Comparison of ENCODE assay signal across 8 cellular contexts in genomic region chr1:51570063-51570720, GRCh38. TPM values are rescaled to one million over a fixed set of nuclear protein-coding genes. Genes with fewer than 3 reads are reported as not detected.
DNase-seq lines count a peak whose midpoint lies in the region; ATAC-seq and TF ChIP-seq lines count a peak whose summit lies in the region.

No MANE protein-coding gene starts in this region.

- H3K4me1 ChIP-seq in RWPE2 (ENCODE audit: insufficient read depth, poor library complexity, severe bottlenecking) (peaks cover 37% of the 10 kb centered on the region), neutrophil (ENCODE audit: control insufficient read depth in 1 of 2, insufficient read depth in 1 of 2, low read depth in 1 of 2, low read length in 1 of 2) (peaks cover 21 to 22% of the 10 kb centered on the region in 2 experiments), sigmoid colon (peaks cover 0 to 18% (median 4%) of the 10 kb centered on the region in 4 donors), heart left ventricle (peaks cover 5 to 41% (median 19%) of the 10 kb centered on the region in 12 donors)

- H3K27ac ChIP-seq in RWPE2 (ENCODE audit: poor library complexity, severe bottlenecking) = peak overlapping the region; percentile 95
- H3K27ac ChIP-seq in neutrophil = peak overlapping the region; percentile 80
- no peak overlapping the region for H3K27ac ChIP-seq in sigmoid colon
- no peak overlapping the region for H3K27ac ChIP-seq in substantia nigra (ENCODE audit: low read depth, low read length, poor library complexity, severe bottlenecking)
- peak overlapping the region in 1 of 12 donors; percentile 53 for H3K27ac ChIP-seq in heart left ventricle

- H3K36me3 ChIP-seq in RWPE2 (ENCODE audit: low read depth) (no peaks in the 10 kb centered on the region), neutrophil (no peaks in the 10 kb centered on the region), sigmoid colon (no peaks in the 10 kb centered on the region), heart left ventricle (no peaks in the 10 kb centered on the region)

- DNase-seq in RWPE2 (ENCODE audit: low spot score) (no peak), sigmoid colon (no peak), substantia nigra (lab: John Stamatoyannopoulos, UW) (no peak), GM19238 (ENCODE audit: insufficient read length, low spot score) (no peak), heart left ventricle (no peak)

- intact Hi-C loops in sigmoid colon (cut with DNase I) (no loop called here), heart left ventricle (cut with DNase I) (no loop called here)

- no peaks in the 10 kb centered on the region for H3K9me3 ChIP-seq in RWPE2 (ENCODE audit: severe bottlenecking)
- no peaks in the 10 kb centered on the region for H3K9me3 ChIP-seq in neutrophil
- H3K9me3 ChIP-seq in sigmoid colon = no peaks in the 10 kb centered on the region
- no peaks in the 10 kb centered on the region for H3K9me3 ChIP-seq in heart left ventricle

- H3K27me3 ChIP-seq in RWPE2 (ENCODE audit: insufficient read depth, poor library complexity, severe bottlenecking) (no peaks in the 10 kb centered on the region), neutrophil (no peaks in the 10 kb centered on the region), sigmoid colon (no peaks in the 10 kb centered on the region), heart left ventricle (no peaks in the 10 kb centered on the region)

- ATAC-seq in GM18861 (IDR thresholded peaks at IDR 0.05; ENCODE audit: unreplicated experiment) = peak; percentile 33
- ATAC-seq in HG02938 (IDR thresholded peaks at IDR 0.05; ENCODE audit: unreplicated experiment) = peak; percentile 38
- peak; percentile 11; the same call in 2 of the 3 replicates for ATAC-seq in RWPE2 (ENCODE audit: low read depth)
- no peak for ATAC-seq in heart left ventricle

- 74 to 81% methylated on average over 4 of the region's 4 CpGs for WGBS in sigmoid colon, 2 donors
- WGBS in heart left ventricle, 4 donors = 82 to 85% (median 83%) methylated on average over 4 of the region's 4 CpGs

- H3K4me3 ChIP-seq in RWPE2 (ENCODE audit: severe bottlenecking) (no peak overlapping the region), neutrophil (ENCODE audit: low read depth in 1 of 2, low read length in 1 of 2) (no peak overlapping the region), sigmoid colon (no peak overlapping the region), heart left ventricle (no peak overlapping the region)

- no peak for TF ChIP-seq POLR2A in sigmoid colon (IDR thresholded peaks at IDR 0.05)
- TF ChIP-seq POLR2A in heart left ventricle (IDR thresholded peaks at IDR 0.05) = no peak

- TF ChIP-seq CTCF in RWPE2 (IDR thresholded peaks at IDR 0.05; ENCODE audit: poor library complexity, severe bottlenecking) (no peak), neutrophil (IDR thresholded peaks at IDR 0.05) (no peak), sigmoid colon (IDR thresholded peaks at IDR 0.05) (no peak), heart left ventricle (IDR thresholded peaks at IDR 0.05) (no peak)

- TF ChIP-seq EP300 in sigmoid colon (IDR thresholded peaks at IDR 0.05) = no peak

RNA-seq across cellular contexts. Expression of gene OSBPL9, which starts 46.7 kb away (rescaled TPM):
- total RNA-seq in sigmoid colon (10 to 100 TPM; 49.7 to 81.5 (median 71.9) TPM), heart left ventricle (10 to 100 TPM; 44.5 to 69.5 (median 53.5) TPM)
- polyA plus RNA-seq in sigmoid colon (10 to 100 TPM; 31.8 to 34.9 (median 32.2) TPM), heart left ventricle (10 to 100 TPM; 48.5 to 50.4 TPM)

RNA-seq across cellular contexts. Expression of gene EPS15, which starts 51.1 kb away (rescaled TPM):
- 100 to 1,000 TPM in 3 of 4 donors, 10 to 100 TPM in 1; 72.4 to 131 (median 103) TPM for total RNA-seq in sigmoid colon
- polyA plus RNA-seq in sigmoid colon = 10 to 100 TPM; 16.4 to 19.2 (median 18.6) TPM
- total RNA-seq in heart left ventricle = 10 to 100 TPM; 48.4 to 80.6 (median 72.8) TPM
- 10 to 100 TPM; 19.9 to 21.8 TPM for polyA plus RNA-seq in heart left ventricle

Comparison
In these comparisons a context has a peak if more than half of its experiments do, and no peak if none do; other contexts are left out.
1. ATAC-seq: peak in GM18861 (single experiment), HG02938 (single experiment) and RWPE2 (single experiment); none in heart left ventricle (0 of 4).
2. H3K27ac ChIP-seq: peak in RWPE2 (single experiment) and neutrophil (single experiment); none in sigmoid colon (0 of 4) and substantia nigra (single experiment).